In genomic region chr1:42737986-42738677, GRCh38 we compare ENCODE assay signal across 22 cellular contexts. TPM values are rescaled to one million over a fixed set of nuclear protein-coding genes. Genes with fewer than 3 reads are reported as not detected.
DNase-seq lines count a peak whose midpoint lies in the region; ATAC-seq and TF ChIP-seq lines count a peak whose summit lies in the region.
"Had no signal": no experiment of that assay in that cellular context is flagged by ENCODE, and none has a peak within 500 bp of the region (broad histone marks: within the 10 kb centered on the region; RNA-seq: fewer than 3 reads in every experiment).

No MANE protein-coding gene starts in this region.

- peaks cover 0 to 62% (median 8%) of the 10 kb centered on the region in 4 donors for H3K4me1 ChIP-seq in tibial nerve
- H3K4me1 ChIP-seq: A549, HAP-1 had no signal

- H3K4me1 Mint-ChIP-seq in activated naive CD4-positive, alpha-beta T cell treated with anti-CD3 and anti-CD28 coated beads for 36 hours (ENCODE audit: low read depth): peaks cover 8% of the 10 kb centered on the region

- H3K36me3 ChIP-seq in tibial nerve: peaks cover 0 to 27% (median 0%) of the 10 kb centered on the region in 3 donors
- H3K36me3 ChIP-seq: HAP-1 had no signal

- no peak for TF ChIP-seq EP300 in tibial nerve (IDR thresholded peaks at IDR 0.05)

- no peaks in the 10 kb centered on the region for H3K9me3 Mint-ChIP-seq in activated naive CD4-positive, alpha-beta T cell treated with anti-CD3 and anti-CD28 coated beads for 36 hours
- H3K9me3 Mint-ChIP-seq: HFFc6 had no signal

- intact Hi-C loops in activated naive CD4-positive, alpha-beta T cell treated with anti-CD3 and anti-CD28 coated beads for 36 hours (cut with micrococcal nuclease): no loop called here

- no peak for TF ChIP-seq CTCF in C4-2B (conservative IDR thresholded peaks at IDR 0.05)
- no peak for TF ChIP-seq CTCF in VCaP (conservative IDR thresholded peaks at IDR 0.05)
- no peak for TF ChIP-seq CTCF in tibial nerve (IDR thresholded peaks at IDR 0.05)

- no peak for TF ChIP-seq POLR2A in tibial nerve (IDR thresholded peaks at IDR 0.05)

- H3K27me3 ChIP-seq in tibial nerve: no peaks in the 10 kb centered on the region

- H3K36me3 Mint-ChIP-seq in activated naive CD4-positive, alpha-beta T cell treated with anti-CD3 and anti-CD28 coated beads for 36 hours (ENCODE audit: low read depth): no peaks in the 10 kb centered on the region
- H3K36me3 Mint-ChIP-seq: CD4-positive, CD25-positive, alpha-beta regulatory T cell had no signal

- no peak for ATAC-seq in HG03280 (IDR thresholded peaks at IDR 0.05; ENCODE audit: unreplicated experiment)
- ATAC-seq: A549 had no signal

- DNase-seq in mesenteric fat pad (ENCODE audit: low spot score) (peak; percentile 82), tibial nerve (ENCODE audit: low spot score in 2 of 2) (no peak), NCI-H1092 (lab: John Stamatoyannopoulos, UW) (no peak)
- no peak for DNase-seq in activated naive CD4-positive, alpha-beta T cell treated with anti-CD3 and anti-CD28 coated beads for 36 hours
- DNase-seq: GM23248, HFFc6, NCI-H1105 treated with DMSO at 0.1 percent for 48 hours, NCI-H146, NCI-H1930, NCI-H2107, NCI-H524 treated with DMSO at 0.1 percent for 48 hours, NCI-H774, SK-N-SH had no signal

- no peaks in the 10 kb centered on the region for H3K27me3 Mint-ChIP-seq in activated naive CD4-positive, alpha-beta T cell treated with anti-CD3 and anti-CD28 coated beads for 36 hours (ENCODE audit: low read depth)
- H3K27me3 Mint-ChIP-seq: CD4-positive, CD25-positive, alpha-beta regulatory T cell had no signal

- CTCF ChIA-PET in activated naive CD4-positive, alpha-beta T cell treated with anti-CD3 and anti-CD28 coated beads for 36 hours (lab: Charles Lee): interaction anchor here (1.4 kb wide), 2 partner anchors 9 to 28 kb away, joined by 4 to 5 read pairs; partner anchors contain the start of gene P3H1

- H3K9me3 ChIP-seq in tibial nerve: no peaks in the 10 kb centered on the region
- H3K9me3 ChIP-seq: A549, HAP-1, SK-N-SH had no signal

- H3K27ac Mint-ChIP-seq in activated naive CD4-positive, alpha-beta T cell treated with anti-CD3 and anti-CD28 coated beads for 36 hours: no peak overlapping the region
- H3K27ac Mint-ChIP-seq: HFFc6 had no signal

- no peak overlapping the region for H3K4me3 Mint-ChIP-seq in activated naive CD4-positive, alpha-beta T cell treated with anti-CD3 and anti-CD28 coated beads for 36 hours
- H3K4me3 Mint-ChIP-seq: CD4-positive, CD25-positive, alpha-beta regulatory T cell; HFFc6 had no signal

- H3K4me3 ChIP-seq in tibial nerve: peak overlapping the region in 3 of 4 donors; percentile 30 to 51 (median 33)
- H3K4me3 ChIP-seq: A549, GM23248, HAP-1 had no signal

- WGBS in tibial nerve, 2 donors: 60 to 73% methylated on average over 19 to 21 of the region's 21 CpGs

- peak overlapping the region; percentile 46 for H3K27ac ChIP-seq in C4-2B
- H3K27ac ChIP-seq in VCaP: peak overlapping the region; percentile 34; the same call in 1 of the 2 replicates
- H3K27ac ChIP-seq in tibial nerve: peak overlapping the region; percentile 40 to 85 (median 76)
- H3K27ac ChIP-seq: A549, GM23248 had no signal

RNA-seq across cellular contexts. Expression of gene CLDN19, which starts 1.9 kb away (rescaled TPM):
- not detected for total RNA-seq in mesenteric fat pad
- 100 to 1,000 TPM; 136 to 259 (median 218) TPM for total RNA-seq in tibial nerve
- not detected for total RNA-seq in activated naive CD4-positive, alpha-beta T cell treated with anti-CD3 and anti-CD28 coated beads for 36 hours
- total RNA-seq: CD4-positive, CD25-positive, alpha-beta regulatory T cell; GM23248; HFFc6; LHCN-M2; MCF 10A had no signal

RNA-seq across cellular contexts. Expression of gene P3H1, which starts 28.7 kb away (rescaled TPM):
- total RNA-seq in mesenteric fat pad (29.5 TPM), tibial nerve (10 to 100 TPM; 42.4 to 83.9 (median 65.1) TPM)
- total RNA-seq in activated naive CD4-positive, alpha-beta T cell treated with anti-CD3 and anti-CD28 coated beads for 36 hours: 10 to 100 TPM; 26.4 to 28.6 TPM

RNA-seq across cellular contexts. Expression of gene C1orf50, which starts 28.9 kb away (rescaled TPM):
- 4.3 TPM for total RNA-seq in mesenteric fat pad
- 1 to 10 TPM; 3.0 to 8.4 (median 3.5) TPM for total RNA-seq in tibial nerve
- total RNA-seq in activated naive CD4-positive, alpha-beta T cell treated with anti-CD3 and anti-CD28 coated beads for 36 hours: 1 to 10 TPM; 4.1 to 4.7 TPM

RNA-seq across cellular contexts. Expression of gene TMEM269, which starts 46.7 kb away (rescaled TPM):
- not detected for total RNA-seq in mesenteric fat pad
- total RNA-seq in tibial nerve: under 1 TPM in 3 of 4 donors, not detected in 1; 0.21 to 0.30 (median 0.22) TPM
- total RNA-seq in activated naive CD4-positive, alpha-beta T cell treated with anti-CD3 and anti-CD28 coated beads for 36 hours: under 1 TPM; 0.24 to 0.57 TPM
- total RNA-seq: G401, GM23248, HFFc6, LHCN-M2, MCF 10A had no signal

RNA-seq across cellular contexts. Expression of gene YBX1, which starts 55.9 kb away (rescaled TPM):
- total RNA-seq in mesenteric fat pad: 677 TPM
- 100 to 1,000 TPM; 377 to 579 (median 441) TPM for total RNA-seq in tibial nerve
- 1,000 to 10,000 TPM; 1,773 to 1,887 TPM for total RNA-seq in activated naive CD4-positive, alpha-beta T cell treated with anti-CD3 and anti-CD28 coated beads for 36 hours

Comparison
In these comparisons a context has a peak if more than half of its experiments do, and no peak if none do; other contexts are left out.
1. RNA of gene CLDN19, which starts 1.9 kb away (total RNA-seq): 136 to 259 TPM in tibial nerve; not detected in mesenteric fat pad (single experiment) and not detected in activated naive CD4-positive, alpha-beta T cell treated with anti-CD3 and anti-CD28 coated beads for 36 hours; every median in the first group is over 100 times any median in the second.
2. Peak in every context shown above with its lines, with median percentiles within 50 percentile points of each other: H3K27ac ChIP-seq.